In the genomic region with DNA sequence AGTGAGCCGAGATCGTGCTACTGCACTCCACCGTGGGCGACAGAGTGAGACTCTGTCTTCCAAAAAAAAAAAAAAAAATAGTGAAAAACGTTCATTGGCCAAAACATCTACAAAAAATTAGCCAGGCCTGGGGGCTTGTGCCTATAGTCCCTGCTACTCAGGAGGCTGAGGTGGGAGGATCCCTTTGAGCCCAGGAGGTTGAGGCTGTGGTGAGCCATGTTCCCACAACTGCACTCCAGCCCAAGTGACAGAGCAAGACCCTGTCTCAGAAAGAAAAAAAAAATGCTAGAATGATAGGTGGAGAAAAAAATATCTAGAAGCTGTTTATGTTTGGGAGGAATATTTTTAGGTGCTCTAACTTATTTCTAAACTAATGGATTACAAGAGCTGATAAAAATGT, we compare ENCODE assay signal across 20 cellular contexts. TPM values are rescaled to one million over a fixed set of nuclear protein-coding genes. Genes with fewer than 3 reads are reported as not detected.
DNase-seq lines count a peak whose midpoint lies in the region; ATAC-seq lines count a peak whose summit lies in the region.
"Had no signal": no experiment of that assay in that cellular context is flagged by ENCODE, and none has a peak within 500 bp of the region (broad histone marks: within the 10 kb centered on the region; RNA-seq: fewer than 3 reads in every experiment).

No MANE protein-coding gene starts in this region.

- no peak for ATAC-seq in stimulated activated effector memory CD8-positive, alpha-beta T cell treated with anti-CD3 and anti-CD28 coated beads, Interleukin-12 subunit alpha, Interleukin-12 subunit beta, amount 100 ng/mL, for 72 hours
- no peak for ATAC-seq in HG02798 (IDR thresholded peaks at IDR 0.05; ENCODE audit: poor library complexity, unreplicated experiment)
- ATAC-seq: K562; stimulated activated memory B cell treated with anti-CD40 and anti-IgM and Interleukin-4, amounts not matched to agents 10 μg/mL and 1 μg/mL and 100 μg/mL, for 72 hours had no signal

- H3K27ac Mint-ChIP-seq in activated CD4-positive, alpha-beta T cell treated with anti-CD3 and anti-CD28 coated beads, Interleukin-2, amount 10 ng/mL, durations not matched to agents 24 days and 14 days = peak overlapping the region; percentile 91
- H3K27ac Mint-ChIP-seq in activated naive CD8-positive, alpha-beta T cell treated with anti-CD3 and anti-CD28 coated beads for 36 hours = peak overlapping the region; percentile 68
- peak overlapping the region; percentile 32 for H3K27ac Mint-ChIP-seq in stimulated activated effector memory CD8-positive, alpha-beta T cell treated with anti-CD3 and anti-CD28 coated beads, Interleukin-12 subunit alpha, Interleukin-12 subunit beta, amount 100 ng/mL, for 72 hours
- H3K27ac Mint-ChIP-seq: stimulated activated memory B cell treated with anti-CD40 and anti-IgM and Interleukin-4, amounts not matched to agents 10 μg/mL and 1 μg/mL and 100 μg/mL, for 72 hours had no signal

- H3K27ac ChIP-seq in KOPT-K1 (ENCODE audit: low read depth, low read length, poor library complexity, severe bottlenecking) = peak overlapping the region; percentile 75
- H3K27ac ChIP-seq: GM23248, VCaP had no signal

- no peaks in the 10 kb centered on the region for H3K9me3 ChIP-seq in KOPT-K1 (ENCODE audit: insufficient read depth, low read length, poor library complexity, severe bottlenecking)
- H3K9me3 ChIP-seq: upper lobe of left lung had no signal

- H3K4me3 Mint-ChIP-seq in activated CD4-positive, alpha-beta T cell treated with anti-CD3 and anti-CD28 coated beads, Interleukin-2, amount 10 ng/mL, durations not matched to agents 24 days and 14 days = peak overlapping the region; percentile 52
- no peak overlapping the region for H3K4me3 Mint-ChIP-seq in activated naive CD8-positive, alpha-beta T cell treated with anti-CD3 and anti-CD28 coated beads for 36 hours
- H3K4me3 Mint-ChIP-seq in stimulated activated effector memory CD8-positive, alpha-beta T cell treated with anti-CD3 and anti-CD28 coated beads, Interleukin-12 subunit alpha, Interleukin-12 subunit beta, amount 100 ng/mL, for 72 hours = peak overlapping the region; percentile 42
- H3K4me3 Mint-ChIP-seq: stimulated activated memory B cell treated with anti-CD40 and anti-IgM and Interleukin-4, amounts not matched to agents 10 μg/mL and 1 μg/mL and 100 μg/mL, for 72 hours; T-cell had no signal

- peaks cover 40% of the 10 kb centered on the region for H3K4me1 Mint-ChIP-seq in activated CD4-positive, alpha-beta T cell treated with anti-CD3 and anti-CD28 coated beads, Interleukin-2, amount 10 ng/mL, durations not matched to agents 24 days and 14 days
- H3K4me1 Mint-ChIP-seq in activated naive CD8-positive, alpha-beta T cell treated with anti-CD3 and anti-CD28 coated beads for 36 hours = peaks cover 48% of the 10 kb centered on the region
- H3K4me1 Mint-ChIP-seq in stimulated activated effector memory CD8-positive, alpha-beta T cell treated with anti-CD3 and anti-CD28 coated beads, Interleukin-12 subunit alpha, Interleukin-12 subunit beta, amount 100 ng/mL, for 72 hours = peaks cover 28% of the 10 kb centered on the region

- peak; percentile 56 for DNase-seq in activated CD4-positive, alpha-beta T cell treated with anti-CD3 and anti-CD28 coated beads, Interleukin-2, amount 10 ng/mL, durations not matched to agents 24 days and 14 days
- no peak for DNase-seq in activated CD4-positive, alpha-beta T cell treated with anti-CD3 and anti-CD28 coated beads for 1 hour
- DNase-seq in activated naive CD8-positive, alpha-beta T cell treated with anti-CD3 and anti-CD28 coated beads for 36 hours = no peak
- DNase-seq in stimulated activated effector memory CD8-positive, alpha-beta T cell treated with anti-CD3 and anti-CD28 coated beads, Interleukin-12 subunit alpha, Interleukin-12 subunit beta, amount 100 ng/mL, for 72 hours (ENCODE audit: low spot score in 2 of 2) = no peak
- no peak for DNase-seq in NCI-H1436 (lab: John Stamatoyannopoulos, UW)
- DNase-seq in effector CD4-positive, alpha-beta T cell = no peak
- DNase-seq: activated gamma-delta T cell, DMS 273 treated with DMSO at 0.1 percent for 48 hours, NCI-H1092 treated with DMSO at 0.1 percent for 48 hours, NCI-H69, occipital lobe, SHP77 treated with DMSO at 0.1 percent for 48 hours, T-cell, upper lobe of left lung had no signal

- intact Hi-C loops in activated CD4-positive, alpha-beta T cell treated with anti-CD3 and anti-CD28 coated beads, Interleukin-2, amount 10 ng/mL, durations not matched to agents 24 days and 14 days (cut with micrococcal nuclease) = loop anchor here (10.0 kb wide), 1 partner anchor 747 kb away; no protein-coding TSS in a partner anchor

- H3K9me3 Mint-ChIP-seq in activated CD4-positive, alpha-beta T cell treated with anti-CD3 and anti-CD28 coated beads, Interleukin-2, amount 10 ng/mL, durations not matched to agents 24 days and 14 days = no peaks in the 10 kb centered on the region
- H3K9me3 Mint-ChIP-seq in activated naive CD8-positive, alpha-beta T cell treated with anti-CD3 and anti-CD28 coated beads for 36 hours = peaks cover 4% of the 10 kb centered on the region
- no peaks in the 10 kb centered on the region for H3K9me3 Mint-ChIP-seq in stimulated activated effector memory CD8-positive, alpha-beta T cell treated with anti-CD3 and anti-CD28 coated beads, Interleukin-12 subunit alpha, Interleukin-12 subunit beta, amount 100 ng/mL, for 72 hours
- H3K9me3 Mint-ChIP-seq: stimulated activated memory B cell treated with anti-CD40 and anti-IgM and Interleukin-4, amounts not matched to agents 10 μg/mL and 1 μg/mL and 100 μg/mL, for 72 hours; T-cell had no signal

- no peaks in the 10 kb centered on the region for H3K27me3 Mint-ChIP-seq in activated CD4-positive, alpha-beta T cell treated with anti-CD3 and anti-CD28 coated beads, Interleukin-2, amount 10 ng/mL, durations not matched to agents 24 days and 14 days
- no peaks in the 10 kb centered on the region for H3K27me3 Mint-ChIP-seq in activated naive CD8-positive, alpha-beta T cell treated with anti-CD3 and anti-CD28 coated beads for 36 hours
- H3K27me3 Mint-ChIP-seq: stimulated activated memory B cell treated with anti-CD40 and anti-IgM and Interleukin-4, amounts not matched to agents 10 μg/mL and 1 μg/mL and 100 μg/mL, for 72 hours; T-cell had no signal

- H3K36me3 ChIP-seq in KOPT-K1 (ENCODE audit: insufficient read depth, low read length) = no peaks in the 10 kb centered on the region
- H3K36me3 ChIP-seq: upper lobe of left lung had no signal

- peaks cover 5% of the 10 kb centered on the region for H3K36me3 Mint-ChIP-seq in activated CD4-positive, alpha-beta T cell treated with anti-CD3 and anti-CD28 coated beads, Interleukin-2, amount 10 ng/mL, durations not matched to agents 24 days and 14 days (ENCODE audit: low read depth)
- H3K36me3 Mint-ChIP-seq in activated naive CD8-positive, alpha-beta T cell treated with anti-CD3 and anti-CD28 coated beads for 36 hours = peaks cover 13% of the 10 kb centered on the region
- peaks cover 11% of the 10 kb centered on the region for H3K36me3 Mint-ChIP-seq in stimulated activated effector memory CD8-positive, alpha-beta T cell treated with anti-CD3 and anti-CD28 coated beads, Interleukin-12 subunit alpha, Interleukin-12 subunit beta, amount 100 ng/mL, for 72 hours
- H3K36me3 Mint-ChIP-seq: stimulated activated memory B cell treated with anti-CD40 and anti-IgM and Interleukin-4, amounts not matched to agents 10 μg/mL and 1 μg/mL and 100 μg/mL, for 72 hours; T-cell had no signal

RNA-seq across cellular contexts. Expression of a gene that starts 14.9 kb away (rescaled TPM):
- 60.2 and 60.5 TPM in 2 replicates for total RNA-seq in activated CD4-positive, alpha-beta T cell treated with anti-CD3 and anti-CD28 coated beads, Interleukin-2, amount 10 ng/mL, durations not matched to agents 24 days and 14 days
- total RNA-seq in activated naive CD8-positive, alpha-beta T cell treated with anti-CD3 and anti-CD28 coated beads for 36 hours = 10 to 100 TPM; 91.1 to 93.0 TPM

Comparison
In these comparisons a context has a peak if more than half of its experiments do, and no peak if none do; other contexts are left out.
1. H3K27ac Mint-ChIP-seq: peak in every context shown above with its lines; median percentile 91 in activated CD4-positive, alpha-beta T cell treated with anti-CD3 and anti-CD28 coated beads, Interleukin-2, amount 10 ng/mL, durations not matched to agents 24 days and 14 days; 68 in activated naive CD8-positive, alpha-beta T cell treated with anti-CD3 and anti-CD28 coated beads for 36 hours; 32 in stimulated activated effector memory CD8-positive, alpha-beta T cell treated with anti-CD3 and anti-CD28 coated beads, Interleukin-12 subunit alpha, Interleukin-12 subunit beta, amount 100 ng/mL, for 72 hours.